16 cellular contexts compared by ENCODE assay signal in the genomic region with DNA sequence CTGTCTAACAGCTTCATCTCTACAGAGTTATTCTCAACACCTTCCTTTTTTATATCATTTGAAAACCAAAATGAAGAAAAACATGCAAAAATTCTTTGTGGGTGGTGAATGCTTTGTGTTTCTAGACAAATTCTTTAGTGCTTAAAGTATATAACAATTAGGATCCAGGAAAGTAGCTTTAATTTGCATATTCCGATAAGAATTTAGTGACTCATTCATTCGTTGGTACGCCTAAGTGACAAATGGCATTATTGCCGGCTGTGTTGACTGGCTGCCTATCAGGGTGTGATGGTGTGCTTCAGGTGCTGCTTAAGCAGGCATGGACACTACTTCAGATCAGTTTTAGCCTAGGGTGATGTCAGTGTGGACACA. TPM values are rescaled to one million over a fixed set of nuclear protein-coding genes. Genes with fewer than 3 reads are reported as not detected.
DNase-seq lines count a peak whose midpoint lies in the region; ATAC-seq, FAIRE-seq and TF ChIP-seq lines count a peak whose summit lies in the region.
"Had no signal": no experiment of that assay in that cellular context is flagged by ENCODE, and none has a peak within 500 bp of the region (broad histone marks: within the 10 kb centered on the region; RNA-seq: fewer than 3 reads in every experiment).

No MANE protein-coding gene starts in this region.

- peak overlapping the region; percentile 60 for H3K4me3 Mint-ChIP-seq in activated CD4-positive, alpha-beta T cell treated with anti-CD3 and anti-CD28 coated beads for 36 hours
- H3K4me3 Mint-ChIP-seq in IgD-negative memory B cell, result peak overlapping the region in 3 of 4 donors; percentile 27 to 73 (median 69)

- intact Hi-C loops in activated CD4-positive, alpha-beta T cell treated with anti-CD3 and anti-CD28 coated beads for 36 hours (cut with DNase I, micrococcal nuclease), result loop anchor here in 1 of 2 experiments (1.0 kb wide), 2 partner anchors 136 to 176 kb away; no protein-coding TSS in a partner anchor
- intact Hi-C loops in K562 (cut with micrococcal nuclease), result no loop called here

- H3K4me3 ChIP-seq in K562 (no peak overlapping the region), osteoblast (ENCODE audit: insufficient read depth, low read length) (no peak overlapping the region)
- H3K4me3 ChIP-seq: mucosa of descending colon, thoracic aorta had no signal

- TF ChIP-seq POLR2A in K562 (conservative IDR thresholded peaks at IDR 0.05), result no peak

- peak; percentile 32 for DNase-seq in activated CD4-positive, alpha-beta T cell treated with anti-CD3 and anti-CD28 coated beads for 36 hours
- DNase-seq in activated CD4-positive, alpha-beta T cell treated with anti-CD3 and anti-CD28 coated beads, Interleukin-2, amount 50 U/mL, for 48 hours, result no peak
- no peak for DNase-seq in K562 (ENCODE audit: extremely low read depth in 1 of 4, low spot score in 3 of 4)
- peak; percentile 5 for DNase-seq in osteoblast (ENCODE audit: insufficient read length, low spot score, missing footprints)
- no peak for DNase-seq in effector CD4-positive, alpha-beta T cell
- no peak for DNase-seq in hippocampal formation (lab: John Stamatoyannopoulos, UW)
- DNase-seq: H7, mucosa of descending colon, NCI-H1105, NCI-H526 treated with DMSO at 0.1 percent for 48 hours, right cardiac atrium had no signal

- H3K9me3 ChIP-seq in K562 (replicated peaks; ENCODE audit: control insufficient read depth, insufficient read depth, low read depth, low read length) (no peaks in the 10 kb centered on the region), osteoblast (ENCODE audit: low read depth, low read length) (no peaks in the 10 kb centered on the region)
- H3K9me3 ChIP-seq: mucosa of descending colon, thoracic aorta had no signal

- H3K4me1 ChIP-seq in K562 (replicated peaks in 1 of 2; ENCODE audit: control insufficient read depth in 2 of 2, insufficient read depth in 2 of 2, low read length in 2 of 2) (peaks cover 0 to 3% of the 10 kb centered on the region in 2 experiments; a peak in 1 of 5 replicates), osteoblast (ENCODE audit: insufficient read depth, low read length) (peaks cover 23% of the 10 kb centered on the region)

- POLR2A ChIA-PET in activated CD4-positive, alpha-beta T cell treated with anti-CD3 and anti-CD28 coated beads for 36 hours (lab: Charles Lee), result interaction anchor here (0.6 to 1.6 kb wide), 9 partner anchors 11 to 705 kb away, joined by 3 to 57 read pairs (median 3); a partner anchor contains a TSS
- POLR2A ChIA-PET in K562 (lab: Yijun Ruan, JAX), result interaction anchor here (0.8 kb wide), 1 partner anchor 31 kb away, joined by 3 read pairs; no protein-coding TSS in a partner anchor

- H3K4me2 ChIP-seq in K562 (ENCODE audit: insufficient read depth, low read length) (no peak overlapping the region), osteoblast (ENCODE audit: insufficient read depth, low read length) (peak overlapping the region; percentile 32)

- in situ Hi-C loops in K562 (cut with MboI), result no loop called here

- H3K79me2 ChIP-seq in K562 (ENCODE audit: control insufficient read depth, insufficient read depth, low read length) (peaks cover 37% of the 10 kb centered on the region), osteoblast (ENCODE audit: insufficient read depth, low read length) (peaks cover 9% of the 10 kb centered on the region)

- H2AFZ ChIP-seq in K562 (ENCODE audit: low read depth, low read length), result no peak overlapping the region
- no peak overlapping the region for H2AFZ ChIP-seq in osteoblast (ENCODE audit: low read length)

- CTCF ChIA-PET in activated CD4-positive, alpha-beta T cell treated with anti-CD3 and anti-CD28 coated beads for 36 hours (lab: Charles Lee), result interaction anchor here (0.7 to 2.2 kb wide), 9 partner anchors 10 to 262 kb away, joined by 3 to 16 read pairs (median 4); a partner anchor contains a TSS
- CTCF ChIA-PET in K562 (lab: Yijun Ruan, JAX; ENCODE audit: low intra/inter-chr PET ratio), result no interaction called here

- H4K20me1 ChIP-seq in K562 (replicated peaks; ENCODE audit: control insufficient read depth, insufficient read depth, low read length) (no peaks in the 10 kb centered on the region), osteoblast (ENCODE audit: insufficient read depth, low read length) (no peaks in the 10 kb centered on the region)

- no peak for TF ChIP-seq RAD21 in K562 (CRISPR knock-in tag; conservative IDR thresholded peaks at IDR 0.05 in 1 of 2, IDR thresholded peaks at IDR 0.05 in 1 of 2)

- H3K36me3 ChIP-seq in K562 (ENCODE audit: control insufficient read depth, insufficient read depth, low read length) (peaks cover 96% of the 10 kb centered on the region), osteoblast (ENCODE audit: insufficient read depth, low read length) (peaks cover 13% of the 10 kb centered on the region)
- H3K36me3 ChIP-seq: thoracic aorta had no signal

- TSS peak; percentile 3 for BruUV-seq in K562 (replicated peaks; lab: Mats Ljungman, UMichigan)

- 73% methylated on average over 4 of the region's 4 CpGs for WGBS in K562 (ENCODE audit: insufficient coverage, low coverage, missing lambda C conversion rate)

- no peak overlapping the region for H3K9ac ChIP-seq in K562 (ENCODE audit: insufficient read depth in 1 of 2, low read depth in 2 of 2, low read length in 2 of 2)

- no peaks in the 10 kb centered on the region for H3K9me1 ChIP-seq in K562 (ENCODE audit: control insufficient read depth, insufficient read depth, low read length)

- no peaks in the 10 kb centered on the region for H3K27me3 Mint-ChIP-seq in activated CD4-positive, alpha-beta T cell treated with anti-CD3 and anti-CD28 coated beads for 36 hours
- no peaks in the 10 kb centered on the region for H3K27me3 Mint-ChIP-seq in IgD-negative memory B cell

- H3K36me3 Mint-ChIP-seq in activated CD4-positive, alpha-beta T cell treated with anti-CD3 and anti-CD28 coated beads for 36 hours (ENCODE audit: low read depth), result peaks cover 68% of the 10 kb centered on the region
- peaks cover 3% of the 10 kb centered on the region for H3K36me3 Mint-ChIP-seq in IgD-negative memory B cell

- no peak for TF ChIP-seq CTCF in K562 (IDR thresholded peaks at IDR 0.05 in 2 of 3, conservative IDR thresholded peaks at IDR 0.05 in 1 of 3; ENCODE audit: insufficient read depth in 2 of 3, low read depth in 1 of 3, low read length in 3 of 3)
- no peak for TF ChIP-seq CTCF in osteoblast (IDR thresholded peaks at IDR 0.05; ENCODE audit: extremely low read depth, low read depth, low read length)

- TF ChIP-seq EP300 in K562 (IDR thresholded peaks at IDR 0.05; ENCODE audit: low read length), result no peak

- ATAC-seq in activated CD4-positive, alpha-beta T cell treated with anti-CD3 and anti-CD28 coated beads for 36 hours, result peak; percentile 22
- ATAC-seq in K562, result no peak
- ATAC-seq in HG02852 (IDR thresholded peaks at IDR 0.05; ENCODE audit: unreplicated experiment), result no peak

- H3K4me1 Mint-ChIP-seq in activated CD4-positive, alpha-beta T cell treated with anti-CD3 and anti-CD28 coated beads for 36 hours, result peaks cover 43% of the 10 kb centered on the region
- peaks cover 26 to 31% (median 27%) of the 10 kb centered on the region in 3 donors for H3K4me1 Mint-ChIP-seq in IgD-negative memory B cell

- no peaks in the 10 kb centered on the region for H3K9me3 Mint-ChIP-seq in activated CD4-positive, alpha-beta T cell treated with anti-CD3 and anti-CD28 coated beads for 36 hours (ENCODE audit: low read depth)
- H3K9me3 Mint-ChIP-seq in IgD-negative memory B cell, result no peaks in the 10 kb centered on the region

- FAIRE-seq in K562 (lab: Jason Lieb, UNC), result no peak
- FAIRE-seq: A204.1, HTR-8/SVneo had no signal

- peak overlapping the region; percentile 95 for H3K27ac Mint-ChIP-seq in activated CD4-positive, alpha-beta T cell treated with anti-CD3 and anti-CD28 coated beads for 36 hours
- H3K27ac Mint-ChIP-seq in IgD-negative memory B cell, result peak overlapping the region; percentile 86 to 97 (median 92)

- H3K27ac ChIP-seq in K562 (ENCODE audit: extremely low read depth, low read depth, low read length) (no peak overlapping the region; the same call in 2 of the 3 replicates), osteoblast (ENCODE audit: low read depth, low read length) (peak overlapping the region; percentile 60)
- H3K27ac ChIP-seq: thoracic aorta had no signal

- H3K27me3 ChIP-seq in K562 (ENCODE audit: control insufficient read depth in 2 of 2, insufficient read depth in 2 of 2, low read length in 2 of 2) (no peaks in the 10 kb centered on the region), osteoblast (ENCODE audit: insufficient read depth, low read length) (no peaks in the 10 kb centered on the region)

RNA-seq across cellular contexts. Expression of a gene that starts 35.2 kb away (rescaled TPM):
- total RNA-seq in activated CD4-positive, alpha-beta T cell treated with anti-CD3 and anti-CD28 coated beads for 36 hours, result 100 to 1,000 TPM; 209 to 240 TPM
- polyA plus RNA-seq in IgD-negative memory B cell (8.4 TPM), K562 (2011; rRNA removed) (73.3 and 84.2 TPM in 2 replicates), K562 (2014; fragmentation: Illumina TruSeq; extraction: Trizol) (148 and 158 TPM in 2 replicates), K562 (2014; fragmentation: Nextera tagmentation; extraction: Ambion mirVana) (1 to 10 TPM; 2.8 to 7.6 TPM), K562 (2014; rRNA removed) (100 and 123 TPM in 2 replicates)
- 39.5 and 78.6 TPM in 2 replicates for total RNA-seq in K562 (2011; cell fraction: chromatin; rRNA removed; ENCODE audit: low replicate concordance)
- 36.1 and 37.5 TPM in 2 replicates for total RNA-seq in K562 (2011; cell fraction: nucleolus; rRNA removed)
- 31.4 TPM in 2 replicates for total RNA-seq in K562 (2011; cell fraction: nucleoplasm; rRNA removed)
- total RNA-seq in K562 (2014; rRNA removed) (124 and 131 TPM in 2 replicates), K562 (2014; rRNA removed; fragmentation: Illumina TruSeq; extraction: Trizol) (155 and 182 TPM in 2 replicates), K562 (2015; rRNA removed; fragmentation: Illumina TruSeq; extraction: Trizol) (154 and 157 TPM in 2 replicates), K562 (2021) (152 and 190 TPM in 2 replicates), osteoblast (7.2 and 7.7 TPM in 2 replicates)
- 39.1 and 92.5 TPM in 2 replicates for polyA plus RNA-seq in K562 (2011; cell fraction: cytosol; rRNA removed)
- polyA plus RNA-seq in K562 (2011; cell fraction: nucleus; rRNA removed), result 25.1 and 42.3 TPM in 2 replicates
- 96.5 and 139 TPM in 2 replicates for polyA plus RNA-seq in K562 (2012)
- 96.8 and 136 TPM in 2 replicates for polyA minus RNA-seq in K562 (2011; rRNA and poly(A)+ RNA removed)
- 68.8 and 87.5 TPM in 2 replicates for polyA minus RNA-seq in K562 (2011; cell fraction: cytosol; rRNA and poly(A)+ RNA removed)
- polyA minus RNA-seq in K562 (2011; cell fraction: nucleus; rRNA and poly(A)+ RNA removed), result 32.4 and 38.9 TPM in 2 replicates

Comparison
In these comparisons a context has a peak if more than half of its experiments do, and no peak if none do; other contexts are left out.
1. DNase-seq: peak in activated CD4-positive, alpha-beta T cell treated with anti-CD3 and anti-CD28 coated beads for 36 hours (single experiment) and osteoblast (single experiment); none in activated CD4-positive, alpha-beta T cell treated with anti-CD3 and anti-CD28 coated beads, Interleukin-2, amount 50 U/mL, for 48 hours (0 of 2), K562 (0 of 4), effector CD4-positive, alpha-beta T cell (single experiment) and hippocampal formation (0 of 2).